Comparison of ENCODE assay signal across 8 cellular contexts in genomic region chr20:44521484-44522481, GRCh38. TPM values are rescaled to one million over a fixed set of nuclear protein-coding genes. Genes with fewer than 3 reads are reported as not detected.
DNase-seq lines count a peak whose midpoint lies in the region; TF ChIP-seq lines count a peak whose summit lies in the region.

Gene SERINC3, minus strand, starts transcription at chr20:44522070. Its CDS starts 119 bp downstream, at chr20:44521951.

- CTCF ChIA-PET in activated CD8-positive, alpha-beta memory T cell treated with anti-CD3 and anti-CD28 coated beads for 36 hours (lab: Charles Lee): no interaction called here

- POLR2A ChIA-PET in activated CD8-positive, alpha-beta memory T cell treated with anti-CD3 and anti-CD28 coated beads for 36 hours (lab: Charles Lee): interaction anchor here (1.0 kb wide), 1 partner anchor 14 kb away, joined by 4 read pairs; no protein-coding TSS in a partner anchor

- DNase-seq in COLO668 (lab: John Stamatoyannopoulos, UW; ENCODE audit: unreplicated experiment) (peak; percentile 97), GM20000 (ENCODE audit: low spot score) (peak; percentile 95), HT1080 (ENCODE audit: low read depth) (peak; percentile 93), NOMO-1 (lab: John Stamatoyannopoulos, UW; ENCODE audit: unreplicated experiment in 2 of 2) (peak; percentile 93 to 95), lung microvascular endothelial cell (ENCODE audit: low read depth in 2 of 2) (peak; percentile 93 to 96)
- DNase-seq in effector CD8-positive, alpha-beta T cell (lab: John Stamatoyannopoulos, UW): peak; percentile 95
- peak; percentile 91 to 97 (median 93) for DNase-seq in stimulated activated CD4-positive, alpha-beta T cell treated with anti-CD3 and anti-CD28 coated beads, TNF-alpha, amount 100 ng/mL, for 48 hours (ENCODE audit: low read depth in 3 of 3)

- TF ChIP-seq CTCF in GM20000 (IDR thresholded peaks at IDR 0.05; ENCODE audit: extremely low read depth, missing control alignments): no peak

RNA-seq across cellular contexts. Expression of gene SERINC3, which starts in this region (rescaled TPM):
- total RNA-seq in HT1080 (2014; rRNA removed; shearing (Covaris generic)): 61.5 and 90.1 TPM in 2 replicates
- 117 and 126 TPM in 2 replicates for polyA plus RNA-seq in HT1080 (2015; cell fraction: cytosol; rRNA removed)
- 162 and 168 TPM in 2 replicates for polyA plus RNA-seq in HT1080 (2015; cell fraction: nucleus; rRNA removed)
- 10 to 100 TPM; 54.7 to 57.0 TPM for total RNA-seq in activated CD8-positive, alpha-beta memory T cell treated with anti-CD3 and anti-CD28 coated beads for 36 hours
- total RNA-seq in lung microvascular endothelial cell: 87.0 and 130 TPM in 2 replicates

Comparison
In these comparisons a context has a peak if more than half of its experiments do, and no peak if none do; other contexts are left out.
1. Peak in every context shown above with its lines: DNase-seq.